In genomic region chr15:33026614-33027013, GRCh38 we compare ENCODE assay signal across 19 cellular contexts.
DNase-seq lines count a peak whose midpoint lies in the region; ATAC-seq and TF ChIP-seq lines count a peak whose summit lies in the region.
"Had no signal": no experiment of that assay in that cellular context is flagged by ENCODE, and none has a peak within 500 bp of the region (broad histone marks: within the 10 kb centered on the region; RNA-seq: fewer than 3 reads in every experiment).

No MANE protein-coding gene starts in this region.

- peak; percentile 16 to 69 (median 35) for ATAC-seq in heart left ventricle
- no peak for ATAC-seq in psoas muscle
- ATAC-seq: activated CD8-positive, alpha-beta memory T cell treated with anti-CD3 and anti-CD28 coated beads, Interleukin-2, amount 10 ng/mL, durations not matched to agents 7 days and 5 days; activated naive CD8-positive, alpha-beta T cell treated with anti-CD3 and anti-CD28 coated beads, Interleukin-2, amount 50 U/mL, for 24 hours had no signal

- DNase-seq in DMS53 treated with DMSO at 0.1 percent for 48 hours (lab: John Stamatoyannopoulos, UW; ENCODE audit: unreplicated experiment): peak; percentile 2
- peak in 1 of 5 donors; percentile 36 for DNase-seq in heart left ventricle
- DNase-seq in myocyte (ENCODE audit: low read depth): peak; percentile 18
- DNase-seq in HAP-1 (ENCODE audit: low spot score in 2 of 2): no peak
- DNase-seq in psoas muscle: no peak
- no peak for DNase-seq in GM10266 (ENCODE audit: extremely low spot score)
- DNase-seq: activated CD4-positive, alpha-beta T cell treated with anti-CD3 and anti-CD28 coated beads for 48 hours; activated CD8-positive, alpha-beta memory T cell treated with anti-CD3 and anti-CD28 coated beads, Interleukin-2, amount 10 ng/mL, durations not matched to agents 7 days and 5 days; activated naive CD8-positive, alpha-beta T cell treated with anti-CD3 and anti-CD28 coated beads, Interleukin-2, amount 50 U/mL, for 24 hours; COR-L47; Kasumi-1; kidney glomerular epithelial cell; NCI-H1105 treated with DMSO at 0.1 percent for 48 hours; nucleus accumbens; right lobe of liver; stimulated activated naive CD4-positive, alpha-beta T cell treated with Interleukin-2 at 50 U/mL for 16 hours had no signal

- TF ChIP-seq RAD21 in Ishikawa (IDR thresholded peaks at IDR 0.05; ENCODE audit: low read depth): no peak

- TF ChIP-seq EP300 in Ishikawa (IDR thresholded peaks at IDR 0.05; ENCODE audit: borderline replicate concordance): no peak

- H3K27ac ChIP-seq in heart left ventricle (peak overlapping the region in 4 of 12 donors; percentile 28 to 53 (median 43)), psoas muscle (no peak overlapping the region)
- H3K27ac ChIP-seq: epithelial cell of prostate, right lobe of liver had no signal

- WGBS in heart left ventricle, 4 donors: 7 to 19% (median 15%) methylated on average over 2 of the region's 2 CpGs
- 8 to 16% (median 9%) methylated on average over 2 of the region's 2 CpGs for WGBS in psoas muscle, 3 donors

- TF ChIP-seq CTCF in heart left ventricle (IDR thresholded peaks at IDR 0.05): no peak
- TF ChIP-seq CTCF in psoas muscle (IDR thresholded peaks at IDR 0.05): no peak
- TF ChIP-seq CTCF in GM10266 (IDR thresholded peaks at IDR 0.05; ENCODE audit: control insufficient read depth, insufficient read depth, low read depth, missing control alignments): no peak

- in situ Hi-C loops in HAP-1 (cut with MboI; ENCODE audit: low sequenced_read_pairs): no loop called here

- intact Hi-C loops in heart left ventricle (cut with DNase I) (loop anchor here in 3 of 10 donors (10.0 kb wide), 2 partner anchors 68 to 108 kb away; no protein-coding TSS in a partner anchor), psoas muscle (cut with DNase I) (loop anchor here in 1 of 2 donors (10.0 kb wide), 1 partner anchor 58 kb away; no protein-coding TSS in a partner anchor)

- H3K4me1 ChIP-seq in heart left ventricle (peaks cover 0 to 53% (median 9%) of the 10 kb centered on the region in 12 donors), HAP-1 (no peaks in the 10 kb centered on the region), psoas muscle (peaks cover 15% of the 10 kb centered on the region)
- H3K4me1 ChIP-seq: right lobe of liver had no signal

- TF ChIP-seq POLR2A in heart left ventricle (IDR thresholded peaks at IDR 0.05): no peak

- no peaks in the 10 kb centered on the region for H3K27me3 ChIP-seq in heart left ventricle
- no peaks in the 10 kb centered on the region; the same call in 1 of the 2 replicates for H3K27me3 ChIP-seq in HAP-1 (ENCODE audit: low read depth)
- H3K27me3 ChIP-seq in psoas muscle (ENCODE audit: insufficient read depth in 3 of 3, low read length in 2 of 3): no peaks in the 10 kb centered on the region
- H3K27me3 ChIP-seq: breast epithelium, right lobe of liver had no signal

- no peak overlapping the region for H3K4me3 ChIP-seq in heart left ventricle
- H3K4me3 ChIP-seq in HAP-1: no peak overlapping the region
- H3K4me3 ChIP-seq in psoas muscle: no peak overlapping the region
- H3K4me3 ChIP-seq: breast epithelium, right lobe of liver had no signal

- H3K9me3 ChIP-seq in heart left ventricle (no peaks in the 10 kb centered on the region), HAP-1 (no peaks in the 10 kb centered on the region), psoas muscle (no peaks in the 10 kb centered on the region)
- H3K9me3 ChIP-seq: breast epithelium, right lobe of liver had no signal

- H3K36me3 ChIP-seq in heart left ventricle (no peaks in the 10 kb centered on the region), HAP-1 (replicated peaks) (no peaks in the 10 kb centered on the region), psoas muscle (ENCODE audit: insufficient read depth in 1 of 2, low read depth in 1 of 2) (no peaks in the 10 kb centered on the region)
- H3K36me3 ChIP-seq: breast epithelium, right lobe of liver had no signal

TF ChIP-seq in Ishikawa, 13 proteins besides CTCF, POLR2A, EP300 and RAD21:
- TF ChIP-seq REST (IDR thresholded peaks at IDR 0.05; ENCODE audit: low read depth): no peak
- no peak for TF ChIP-seq TCF12 (IDR thresholded peaks at IDR 0.05; ENCODE audit: low read depth)
- TF ChIP-seq ZBTB7A (IDR thresholded peaks at IDR 0.05; ENCODE audit: low read depth): no peak
- no peak for TF ChIP-seq NFIC (IDR thresholded peaks at IDR 0.05)
- TF ChIP-seq, protein P1, sequence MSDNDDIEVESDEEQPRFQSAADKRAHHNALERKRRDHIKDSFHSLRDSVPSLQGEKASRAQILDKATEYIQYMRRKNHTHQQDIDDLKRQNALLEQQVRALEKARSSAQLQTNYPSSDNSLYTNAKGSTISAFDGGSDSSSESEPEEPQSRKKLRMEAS (IDR thresholded peaks at IDR 0.05): peak; percentile 84
- no peak for TF ChIP-seq CEBPB (IDR thresholded peaks at IDR 0.05)
- no peak for TF ChIP-seq CREB1 (IDR thresholded peaks at IDR 0.05; ENCODE audit: low read depth)
- TF ChIP-seq FOXM1 (IDR thresholded peaks at IDR 0.05; ENCODE audit: borderline replicate concordance, low read depth): no peak
- no peak for TF ChIP-seq TAF1 (IDR thresholded peaks at IDR 0.05; ENCODE audit: low read depth)
- peak; percentile 26; the same call in 1 of the 2 replicates for TF ChIP-seq TEAD4 (IDR thresholded peaks at IDR 0.05)
- no peak for TF ChIP-seq YY1 (IDR thresholded peaks at IDR 0.05; ENCODE audit: low read depth)
- no peak for TF ChIP-seq EGR1 (IDR thresholded peaks at IDR 0.05)
- TF ChIP-seq, protein P2, sequence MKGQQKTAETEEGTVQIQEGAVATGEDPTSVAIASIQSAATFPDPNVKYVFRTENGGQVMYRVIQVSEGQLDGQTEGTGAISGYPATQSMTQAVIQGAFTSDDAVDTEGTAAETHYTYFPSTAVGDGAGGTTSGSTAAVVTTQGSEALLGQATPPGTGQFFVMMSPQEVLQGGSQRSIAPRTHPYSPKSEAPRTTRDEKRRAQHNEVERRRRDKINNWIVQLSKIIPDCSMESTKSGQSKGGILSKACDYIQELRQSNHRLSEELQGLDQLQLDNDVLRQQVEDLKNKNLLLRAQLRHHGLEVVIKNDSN (IDR thresholded peaks at IDR 0.05): no peak; the same call in 1 of the 2 replicates

Comparison
In these comparisons a context has a peak if more than half of its experiments do, and no peak if none do; other contexts are left out.
1. DNase-seq: peak in DMS53 treated with DMSO at 0.1 percent for 48 hours (single experiment) and myocyte (single experiment); none in HAP-1 (0 of 2), psoas muscle (0 of 2) and GM10266 (single experiment).
2. ATAC-seq: peak in heart left ventricle (4 of 4); none in psoas muscle (0 of 4).